ENCODE assay signal across 8 cellular contexts in genomic region chr20:33791959-33792597, GRCh38. TPM values are rescaled to one million over a fixed set of nuclear protein-coding genes. Genes with fewer than 3 reads are reported as not detected.
A peak's percentile ranks its signal among the peaks of the same experiment; 100 is the strongest.
DNase-seq lines count a peak whose midpoint lies in the region; ATAC-seq, FAIRE-seq and TF ChIP-seq lines count a peak whose summit lies in the region.

No MANE protein-coding gene starts in this region.

- H2BK120ac ChIP-seq in mesendoderm (ENCODE audit: low read depth, low read length), result no peak overlapping the region

- H2BK15ac ChIP-seq in mesendoderm (replicated peaks; ENCODE audit: low read depth), result no peak overlapping the region

- no peak for ATAC-seq in HG03280 (IDR thresholded peaks at IDR 0.05; ENCODE audit: unreplicated experiment)

- H3K79me2 ChIP-seq in mesendoderm (ENCODE audit: control insufficient read depth, insufficient read depth, low read length), result no peaks in the 10 kb centered on the region

- no peak overlapping the region for H4K8ac ChIP-seq in mesendoderm (ENCODE audit: low read depth, low read length)

- no peak overlapping the region for H3K9ac ChIP-seq in mesendoderm (ENCODE audit: low read length)

- H3K36me3 ChIP-seq in BJ (ENCODE audit: control insufficient read depth, insufficient read depth, low read length) (peaks cover 5% of the 10 kb centered on the region; the same call in 1 of the 2 replicates), mesendoderm (ENCODE audit: control insufficient read depth, insufficient read depth, low read length) (peaks cover 1% of the 10 kb centered on the region), suprapubic skin (peaks cover 7% of the 10 kb centered on the region)

- DNase-seq in BJ (ENCODE audit: low read depth) (no peak), HTR-8/SVneo (ENCODE audit: insufficient read length, low spot score) (peak; percentile 42), dermis blood vessel endothelial cell (peak; percentile 76), mesendoderm (peak; percentile 40), suprapubic skin (ENCODE audit: low spot score in 2 of 2) (peak in 1 of 2 donors; percentile 72), SIG-M5 treated with dmso at 0.1 percent for 504 hours (lab: John Stamatoyannopoulos, UW; ENCODE audit: unreplicated experiment) (no peak)
- DNase-seq in activated CD4-positive, alpha-beta T cell treated with anti-CD3 and anti-CD28 coated beads for 48 hours, result peak; percentile 66

- H3K23ac ChIP-seq in mesendoderm (ENCODE audit: low read length), result no peak overlapping the region

- no CpG with 5 or more reads among the region's 13 CpGs for WGBS in mesendoderm (ENCODE audit: extremely low coverage, insufficient coverage, low lambda C conversion rate)
- 76% methylated on average over 13 of the region's 13 CpGs for WGBS in suprapubic skin

- FAIRE-seq in HTR-8/SVneo (lab: Jason Lieb, UNC), result no peak

- H3K4me1 ChIP-seq in mesendoderm (ENCODE audit: control insufficient read depth, low read depth, low read length) (no peaks in the 10 kb centered on the region), suprapubic skin (peaks cover 19% of the 10 kb centered on the region)

- peak; percentile 82 for TF ChIP-seq CTCF in BJ (IDR thresholded peaks at IDR 0.05; ENCODE audit: insufficient read depth, low read depth, low read length)
- TF ChIP-seq CTCF in suprapubic skin (IDR thresholded peaks at IDR 0.05), result peak; percentile 57 to 64

- H3K79me1 ChIP-seq in mesendoderm (ENCODE audit: low read length), result no peaks in the 10 kb centered on the region

- TF ChIP-seq EP300 in suprapubic skin (IDR thresholded peaks at IDR 0.05), result no peak

- H3K27ac ChIP-seq in mesendoderm (ENCODE audit: low read depth, low read length), result no peak overlapping the region
- no peak overlapping the region for H3K27ac ChIP-seq in suprapubic skin

- H2AK5ac ChIP-seq in mesendoderm (ENCODE audit: low read length), result no peak overlapping the region

- H3K4me3 ChIP-seq in BJ (ENCODE audit: low read depth, low read length) (no peak overlapping the region), mesendoderm (ENCODE audit: low read length) (no peak overlapping the region), suprapubic skin (no peak overlapping the region)

- H4K5ac ChIP-seq in mesendoderm (ENCODE audit: low read length), result no peak overlapping the region

- H3K56ac ChIP-seq in mesendoderm (ENCODE audit: low read length), result no peak overlapping the region

- no peak overlapping the region for H3K4ac ChIP-seq in mesendoderm (ENCODE audit: low read depth, low read length)

- no peak overlapping the region for H3K18ac ChIP-seq in mesendoderm (ENCODE audit: low read length)

- H3K9me3 ChIP-seq in suprapubic skin, result no peaks in the 10 kb centered on the region

- no peak overlapping the region for H2BK5ac ChIP-seq in mesendoderm (ENCODE audit: low read length)

- CTCF ChIA-PET in BJ (lab: Yijun Ruan, JAX), result interaction anchor here (0.9 to 3.1 kb wide), 14 partner anchors 9 to 283 kb away, joined by 3 to 14 read pairs (median 5); partner anchors contain the start of gene CHMP4B

- POLR2A ChIA-PET in BJ (lab: Charles Lee), result interaction anchor here (0.6 kb wide), 1 partner anchor 219 kb away, joined by 3 read pairs; no protein-coding TSS in a partner anchor

- no peak for TF ChIP-seq POLR2A in suprapubic skin (IDR thresholded peaks at IDR 0.05)

- H3K27me3 ChIP-seq in BJ (ENCODE audit: control insufficient read depth, insufficient read depth, low read length), result no peaks in the 10 kb centered on the region
- no peaks in the 10 kb centered on the region for H3K27me3 ChIP-seq in mesendoderm (ENCODE audit: insufficient read depth, low read length, poor library complexity)
- no peaks in the 10 kb centered on the region for H3K27me3 ChIP-seq in suprapubic skin

- no peak overlapping the region for H3K4me2 ChIP-seq in mesendoderm (ENCODE audit: low read length)

RNA-seq across cellular contexts. Expression of gene CHMP4B, which starts 19.1 kb away (rescaled TPM):
- 65.3 and 84.0 TPM in 2 replicates for polyA plus RNA-seq in BJ (2011; rRNA removed)
- polyA minus RNA-seq in BJ (2011; rRNA and poly(A)+ RNA removed), result 23.4 and 27.1 TPM in 2 replicates
- 58.2 and 58.8 TPM in 2 replicates for total RNA-seq in dermis blood vessel endothelial cell
- 58.2 TPM for polyA plus RNA-seq in mesendoderm (2013, experiment 1 of 2)
- 60.2 TPM for polyA plus RNA-seq in mesendoderm (2013, experiment 2 of 2)
- total RNA-seq in suprapubic skin, result 10 to 100 TPM; 62.1 to 95.8 (median 74.8) TPM

Comparison
In these comparisons a context has a peak if more than half of its experiments do, and no peak if none do; other contexts are left out.
1. DNase-seq: peak in HTR-8/SVneo (single experiment), activated CD4-positive, alpha-beta T cell treated with anti-CD3 and anti-CD28 coated beads for 48 hours (single experiment), dermis blood vessel endothelial cell (single experiment) and mesendoderm (single experiment); none in BJ (single experiment) and SIG-M5 treated with dmso at 0.1 percent for 504 hours (single experiment).